In the genomic region with DNA sequence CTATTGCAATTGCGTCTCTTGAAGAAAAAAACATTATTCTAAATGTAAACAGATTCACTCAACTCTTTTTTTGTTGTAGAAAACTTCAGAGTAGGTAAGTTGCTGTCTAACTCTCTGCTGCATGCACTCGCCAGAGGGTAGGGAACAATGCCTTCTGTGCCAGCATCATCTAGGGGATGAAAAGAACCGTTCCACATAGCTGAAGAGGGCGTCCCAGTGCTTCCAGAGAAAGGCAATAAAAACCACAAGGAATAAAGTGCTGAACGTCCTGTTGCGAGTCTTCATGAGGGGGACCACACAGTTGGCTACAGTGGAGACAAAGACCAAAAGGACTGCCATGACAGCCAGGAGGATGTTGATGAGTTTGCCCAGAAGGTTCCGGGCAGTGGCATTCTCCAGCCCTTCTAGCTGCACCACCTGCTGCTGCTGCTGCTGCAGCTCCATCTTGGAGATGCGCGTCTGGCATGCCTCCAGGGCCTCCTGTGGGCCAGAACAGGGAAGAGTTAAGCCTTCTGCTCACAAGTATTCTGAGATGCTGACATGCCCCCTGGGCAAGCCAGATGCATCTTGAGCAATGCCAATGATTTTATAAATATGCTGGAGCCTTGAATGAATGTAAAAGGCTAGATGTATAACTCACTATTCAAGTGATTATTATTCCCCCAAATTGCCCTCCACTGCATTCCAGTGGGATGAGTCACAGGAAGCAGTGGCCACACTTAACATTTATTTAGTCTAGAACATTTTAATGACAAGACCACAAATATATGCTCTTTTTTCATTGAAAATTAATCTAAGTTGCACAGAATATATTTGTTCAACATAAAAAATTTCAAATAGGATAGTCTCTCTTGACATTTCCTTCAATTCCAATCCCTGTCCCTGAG, we compare ENCODE assay signal across 1 cellular context.
TF ChIP-seq lines count a peak whose summit lies in the region.

No MANE protein-coding gene starts in this region.

TF ChIP-seq in A549, 52 proteins besides CTCF, POLR2A, EP300 and RAD21 (continued from another document):
- no peak for TF ChIP-seq TP53 (CRISPR knock-in tag; IDR thresholded peaks at IDR 0.05)
- TF ChIP-seq KDM1A (IDR thresholded peaks at IDR 0.05; ENCODE audit: low read depth): no peak
- no peak for TF ChIP-seq ESRRA (IDR thresholded peaks at IDR 0.05; ENCODE audit: borderline replicate concordance, low read length)
- no peak for TF ChIP-seq CHD4 (IDR thresholded peaks at IDR 0.05; ENCODE audit: borderline replicate concordance)
- TF ChIP-seq, protein P1, sequence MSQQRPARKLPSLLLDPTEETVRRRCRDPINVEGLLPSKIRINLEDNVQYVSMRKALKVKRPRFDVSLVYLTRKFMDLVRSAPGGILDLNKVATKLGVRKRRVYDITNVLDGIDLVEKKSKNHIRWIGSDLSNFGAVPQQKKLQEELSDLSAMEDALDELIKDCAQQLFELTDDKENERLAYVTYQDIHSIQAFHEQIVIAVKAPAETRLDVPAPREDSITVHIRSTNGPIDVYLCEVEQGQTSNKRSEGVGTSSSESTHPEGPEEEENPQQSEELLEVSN (IDR thresholded peaks at IDR 0.05; ENCODE audit: borderline replicate concordance, low read depth): no peak
- peak; percentile 65 to 90; a peak in 3 of 4 replicates for TF ChIP-seq CEBPB (IDR thresholded peaks at IDR 0.05)
- no peak for TF ChIP-seq CBX8 (IDR thresholded peaks at IDR 0.05)
- TF ChIP-seq, protein P2, sequence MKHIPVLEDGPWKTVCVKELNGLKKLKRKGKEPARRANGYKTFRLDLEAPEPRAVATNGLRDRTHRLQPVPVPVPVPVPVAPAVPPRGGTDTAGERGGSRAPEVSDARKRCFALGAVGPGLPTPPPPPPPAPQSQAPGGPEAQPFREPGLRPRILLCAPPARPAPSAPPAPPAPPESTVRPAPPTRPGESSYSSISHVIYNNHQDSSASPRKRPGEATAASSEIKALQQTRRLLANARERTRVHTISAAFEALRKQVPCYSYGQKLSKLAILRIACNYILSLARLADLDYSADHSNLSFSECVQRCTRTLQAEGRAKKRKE (CRISPR knock-in tag; IDR thresholded peaks at IDR 0.05; ENCODE audit: low read depth): no peak
- TF ChIP-seq FOSB (CRISPR knock-in tag; IDR thresholded peaks at IDR 0.05): no peak
- TF ChIP-seq NPAS2 (CRISPR knock-in tag; IDR thresholded peaks at IDR 0.05; ENCODE audit: borderline replicate concordance): no peak
- no peak for TF ChIP-seq HEYL (CRISPR knock-in tag; IDR thresholded peaks at IDR 0.05)
- peak; percentile 55; the same call in 2 of the 3 replicates for TF ChIP-seq SMC3 (IDR thresholded peaks at IDR 0.05)
- TF ChIP-seq GATA3 (IDR thresholded peaks at IDR 0.05; ENCODE audit: borderline replicate concordance): peak; percentile 81; the same call in 1 of the 2 replicates
- TF ChIP-seq CBX2 (IDR thresholded peaks at IDR 0.05; ENCODE audit: borderline replicate concordance, low read depth): no peak
- no peak for TF ChIP-seq PHF8 (IDR thresholded peaks at IDR 0.05; ENCODE audit: borderline replicate concordance, low read depth)
- TF ChIP-seq MAX (IDR thresholded peaks at IDR 0.05): peak; percentile 70
- no peak for TF ChIP-seq NR3C1 (IDR thresholded peaks at IDR 0.05)
- no peak for TF ChIP-seq EHMT2 (IDR thresholded peaks at IDR 0.05; ENCODE audit: low read depth)
- TF ChIP-seq HDAC2 (IDR thresholded peaks at IDR 0.05): no peak
- TF ChIP-seq MAFK (IDR thresholded peaks at IDR 0.05; ENCODE audit: partially characterized antibody): no peak
- TF ChIP-seq HOXA7 (CRISPR knock-in tag; IDR thresholded peaks at IDR 0.05): no peak
- TF ChIP-seq CHD2 (IDR thresholded peaks at IDR 0.05; ENCODE audit: low read length, partially characterized antibody): no peak
- TF ChIP-seq ELK1 (IDR thresholded peaks at IDR 0.05; ENCODE audit: low read depth, low read length): no peak
- no peak for TF ChIP-seq RARB (CRISPR knock-in tag; IDR thresholded peaks at IDR 0.05)
- no peak for TF ChIP-seq ZNF302 (CRISPR knock-in tag; IDR thresholded peaks at IDR 0.05)
- peak; percentile 39 to 79; a peak in 4 of 5 replicates for TF ChIP-seq JUN (IDR thresholded peaks at IDR 0.05)
- TF ChIP-seq, protein P3, sequence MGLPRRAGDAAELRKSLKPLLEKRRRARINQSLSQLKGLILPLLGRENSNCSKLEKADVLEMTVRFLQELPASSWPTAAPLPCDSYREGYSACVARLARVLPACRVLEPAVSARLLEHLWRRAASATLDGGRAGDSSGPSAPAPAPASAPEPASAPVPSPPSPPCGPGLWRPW (IDR thresholded peaks at IDR 0.05): no peak
- TF ChIP-seq FOSL2 (IDR thresholded peaks at IDR 0.05): peak; percentile 39; the same call in 1 of the 2 replicates
- TF ChIP-seq FOSL2 (CRISPR knock-in tag; IDR thresholded peaks at IDR 0.05): peak; percentile 88
- no peak for TF ChIP-seq ZC3H11A (IDR thresholded peaks at IDR 0.05)
- TF ChIP-seq, protein P4, sequence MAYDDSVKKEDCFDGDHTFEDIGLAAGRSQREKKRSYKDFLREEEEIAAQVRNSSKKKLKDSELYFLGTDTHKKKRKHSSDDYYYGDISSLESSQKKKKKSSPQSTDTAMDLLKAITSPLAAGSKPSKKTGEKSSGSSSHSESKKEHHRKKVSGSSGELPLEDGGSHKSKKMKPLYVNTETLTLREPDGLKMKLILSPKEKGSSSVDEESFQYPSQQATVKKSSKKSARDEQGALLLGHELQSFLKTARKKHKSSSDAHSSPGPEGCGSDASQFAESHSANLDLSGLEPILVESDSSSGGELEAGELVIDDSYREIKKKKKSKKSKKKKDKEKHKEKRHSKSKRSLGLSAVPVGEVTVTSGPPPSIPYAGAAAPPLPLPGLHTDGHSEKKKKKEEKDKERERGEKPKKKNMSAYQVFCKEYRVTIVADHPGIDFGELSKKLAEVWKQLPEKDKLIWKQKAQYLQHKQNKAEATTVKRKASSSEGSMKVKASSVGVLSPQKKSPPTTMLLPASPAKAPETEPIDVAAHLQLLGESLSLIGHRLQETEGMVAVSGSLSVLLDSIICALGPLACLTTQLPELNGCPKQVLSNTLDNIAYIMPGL (CRISPR knock-in tag; IDR thresholded peaks at IDR 0.05; ENCODE audit: borderline replicate concordance): no peak
